ENCODE assay signal across 20 cellular contexts in the genomic region with DNA sequence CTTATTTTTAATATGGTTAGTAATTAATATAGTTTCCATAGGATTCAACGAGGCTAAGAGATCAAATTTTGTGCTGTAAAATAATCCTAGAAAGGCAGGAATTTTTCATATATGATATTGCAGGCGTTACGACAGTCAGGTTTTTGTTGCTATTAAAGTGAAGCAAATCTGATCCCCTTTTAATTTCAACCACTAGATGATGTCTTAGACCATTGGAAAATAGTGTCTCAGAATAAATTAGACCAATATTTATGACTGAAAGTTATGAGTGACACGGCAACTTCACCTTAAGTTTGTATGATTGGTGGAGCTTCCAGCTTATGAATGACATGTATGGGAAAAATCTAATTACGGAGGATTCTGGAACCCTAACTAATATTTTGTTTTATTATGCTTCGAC. TPM values are rescaled to one million over a fixed set of nuclear protein-coding genes. Genes with fewer than 3 reads are reported as not detected.
DNase-seq lines count a peak whose midpoint lies in the region; ATAC-seq and TF ChIP-seq lines count a peak whose summit lies in the region.
"Had no signal": no experiment of that assay in that cellular context is flagged by ENCODE, and none has a peak within 500 bp of the region (broad histone marks: within the 10 kb centered on the region; RNA-seq: fewer than 3 reads in every experiment).

No MANE protein-coding gene starts in this region.

- POLR2A ChIA-PET in HEK293T (lab: Yijun Ruan, JAX), result no interaction called here

- H3K27ac ChIP-seq in VCaP, result no peak overlapping the region
- H3K27ac ChIP-seq: HL-60 had no signal

- DNase-seq in SHP77 treated with DMSO at 0.1 percent for 48 hours (lab: John Stamatoyannopoulos, UW) (peak; percentile 29), SHP77 (lab: John Stamatoyannopoulos, UW) (no peak), HEK293T (ENCODE audit: extremely low spot score) (no peak), hepatic stellate cell (ENCODE audit: low spot score) (no peak), Right ventricle myocardium superior (no peak)
- DNase-seq: 8988T; BE2C; C1 segment of cervical spinal cord; CD4-positive, alpha-beta T cell; DMS153; DMS79; GDM1; H9; IMR-90; KG1 had no signal

- ATAC-seq in GM18502 (IDR thresholded peaks at IDR 0.05; ENCODE audit: poor library complexity, unreplicated experiment) (no peak), Right ventricle myocardium superior (ENCODE audit: poor library complexity) (no peak)

- TF ChIP-seq CTCF in VCaP (conservative IDR thresholded peaks at IDR 0.05), result peak; percentile 52; the same call in 1 of the 2 replicates

- CTCF ChIA-PET in HEK293T (lab: Yijun Ruan, JAX), result no interaction called here

- intact Hi-C loops in Right ventricle myocardium superior (cut with DNase I), result no loop called here

TF ChIP-seq in HEK293T, 16 proteins besides CTCF, POLR2A, EP300 and RAD21:
- TF ChIP-seq, protein P1, sequence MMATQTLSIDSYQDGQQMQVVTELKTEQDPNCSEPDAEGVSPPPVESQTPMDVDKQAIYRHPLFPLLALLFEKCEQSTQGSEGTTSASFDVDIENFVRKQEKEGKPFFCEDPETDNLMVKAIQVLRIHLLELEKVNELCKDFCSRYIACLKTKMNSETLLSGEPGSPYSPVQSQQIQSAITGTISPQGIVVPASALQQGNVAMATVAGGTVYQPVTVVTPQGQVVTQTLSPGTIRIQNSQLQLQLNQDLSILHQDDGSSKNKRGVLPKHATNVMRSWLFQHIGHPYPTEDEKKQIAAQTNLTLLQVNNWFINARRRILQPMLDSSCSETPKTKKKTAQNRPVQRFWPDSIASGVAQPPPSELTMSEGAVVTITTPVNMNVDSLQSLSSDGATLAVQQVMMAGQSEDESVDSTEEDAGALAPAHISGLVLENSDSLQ (IDR thresholded peaks at IDR 0.05), result 0 out of 2 replicates have a peak, but pooled peaks have one; percentile 19
- no peak for TF ChIP-seq NFRKB (IDR thresholded peaks at IDR 0.05)

RNA-seq across cellular contexts. Expression of a gene that starts 2.5 kb away (rescaled TPM):
- total RNA-seq in Right ventricle myocardium superior, result not detected
- total RNA-seq: CD4-positive, alpha-beta T cell; Daoy; HT1080; IMR-90 had no signal
